Comparison of ENCODE assay signal across 20 cellular contexts in genomic region chr2:238119756-238120462, GRCh38. TPM values are rescaled to one million over a fixed set of nuclear protein-coding genes. Genes with fewer than 3 reads are reported as not detected.
DNase-seq lines count a peak whose midpoint lies in the region; ATAC-seq and TF ChIP-seq lines count a peak whose summit lies in the region.
"Had no signal": no experiment of that assay in that cellular context is flagged by ENCODE, and none has a peak within 500 bp of the region (broad histone marks: within the 10 kb centered on the region; RNA-seq: fewer than 3 reads in every experiment).

No MANE protein-coding gene starts in this region.

- H3K27me3 Mint-ChIP-seq in chondrocyte (ENCODE audit: low read depth) = peaks cover 9% of the 10 kb centered on the region
- H3K27me3 Mint-ChIP-seq in osteocyte (ENCODE audit: unreplicated experiment) = peaks cover 6% of the 10 kb centered on the region
- H3K27me3 Mint-ChIP-seq: stimulated activated naive CD8-positive, alpha-beta T cell treated with anti-CD3 and anti-CD28 coated beads, Interleukin-15, Interleukin-2, amounts not matched to agents 100 ng/mL and 50 ng/mL, for 24 hours had no signal

- H4K20me1 ChIP-seq in osteoblast (ENCODE audit: insufficient read depth, low read length) = no peaks in the 10 kb centered on the region

- H3K4me3 ChIP-seq in GM12865 (ENCODE audit: low read depth, low read length) (no peak overlapping the region), osteoblast (ENCODE audit: insufficient read depth, low read length) (no peak overlapping the region)
- H3K4me3 ChIP-seq: SJSA1, tibial nerve had no signal

- no peak overlapping the region for H3K4me2 ChIP-seq in osteoblast (ENCODE audit: insufficient read depth, low read length)

- H3K79me2 ChIP-seq in osteoblast (ENCODE audit: insufficient read depth, low read length) = no peaks in the 10 kb centered on the region

- no peak overlapping the region for H3K27ac Mint-ChIP-seq in chondrocyte (ENCODE audit: unreplicated experiment)
- H3K27ac Mint-ChIP-seq in osteocyte (ENCODE audit: unreplicated experiment) = no peak overlapping the region
- H3K27ac Mint-ChIP-seq: stimulated activated naive CD8-positive, alpha-beta T cell treated with anti-CD3 and anti-CD28 coated beads, Interleukin-15, Interleukin-2, amounts not matched to agents 100 ng/mL and 50 ng/mL, for 24 hours; T-helper 1 cell treated with Interleukin-12 subunit alpha and Interleukin-12 subunit beta and Interleukin-4 antibody, amounts not matched to agents 30 μg/mL and 1 μg/mL, for 36 hours had no signal

- TF ChIP-seq CTCF in GM12865 (IDR thresholded peaks at IDR 0.05; ENCODE audit: insufficient read depth, low read depth, low read length, missing control alignments) (no peak), chondrocyte (IDR thresholded peaks at IDR 0.05) (no peak), osteoblast (IDR thresholded peaks at IDR 0.05; ENCODE audit: extremely low read depth, low read depth, low read length) (no peak), osteocyte (IDR thresholded peaks at IDR 0.05) (no peak)

- TF ChIP-seq EP300 in Ishikawa (IDR thresholded peaks at IDR 0.05; ENCODE audit: borderline replicate concordance) = no peak

- peaks cover 7% of the 10 kb centered on the region for H3K4me1 ChIP-seq in osteoblast (ENCODE audit: insufficient read depth, low read length)
- H3K4me1 ChIP-seq: tibial nerve had no signal

- H3K36me3 Mint-ChIP-seq in chondrocyte (ENCODE audit: low read depth) (no peaks in the 10 kb centered on the region), osteocyte (ENCODE audit: unreplicated experiment) (no peaks in the 10 kb centered on the region)

- H3K9me3 Mint-ChIP-seq in chondrocyte (ENCODE audit: low read depth) = no peaks in the 10 kb centered on the region
- H3K9me3 Mint-ChIP-seq in osteocyte (ENCODE audit: unreplicated experiment) = no peaks in the 10 kb centered on the region
- H3K9me3 Mint-ChIP-seq: stimulated activated naive CD8-positive, alpha-beta T cell treated with anti-CD3 and anti-CD28 coated beads, Interleukin-15, Interleukin-2, amounts not matched to agents 100 ng/mL and 50 ng/mL, for 24 hours; T-helper 1 cell treated with Interleukin-12 subunit alpha and Interleukin-12 subunit beta and Interleukin-4 antibody, amounts not matched to agents 30 μg/mL and 1 μg/mL, for 36 hours had no signal

- H3K4me1 Mint-ChIP-seq in chondrocyte (ENCODE audit: low read depth) (peaks cover 3% of the 10 kb centered on the region), osteocyte (ENCODE audit: unreplicated experiment) (no peaks in the 10 kb centered on the region)

- ATAC-seq in HG03442 (IDR thresholded peaks at IDR 0.05; ENCODE audit: unreplicated experiment) = no peak
- ATAC-seq: left colon had no signal

- no peak for TF ChIP-seq RAD21 in Ishikawa (IDR thresholded peaks at IDR 0.05; ENCODE audit: low read depth)

- H3K4me3 Mint-ChIP-seq in chondrocyte (ENCODE audit: unreplicated experiment) = no peak overlapping the region
- no peak overlapping the region for H3K4me3 Mint-ChIP-seq in osteocyte (ENCODE audit: unreplicated experiment)
- H3K4me3 Mint-ChIP-seq: stimulated activated naive CD8-positive, alpha-beta T cell treated with anti-CD3 and anti-CD28 coated beads, Interleukin-15, Interleukin-2, amounts not matched to agents 100 ng/mL and 50 ng/mL, for 24 hours; T-helper 1 cell treated with Interleukin-12 subunit alpha and Interleukin-12 subunit beta and Interleukin-4 antibody, amounts not matched to agents 30 μg/mL and 1 μg/mL, for 36 hours had no signal

- H3K9me3 ChIP-seq in osteoblast (ENCODE audit: low read depth, low read length) = no peaks in the 10 kb centered on the region
- H3K9me3 ChIP-seq: SJSA1, tibial nerve had no signal

- H3K36me3 ChIP-seq in osteoblast (ENCODE audit: insufficient read depth, low read length) = no peaks in the 10 kb centered on the region
- H3K36me3 ChIP-seq: SJSA1, tibial nerve had no signal

- H3K27ac ChIP-seq in osteoblast (ENCODE audit: low read depth, low read length) = no peak overlapping the region
- H3K27ac ChIP-seq: SJSA1, tibial nerve had no signal

- H2AFZ ChIP-seq in osteoblast (ENCODE audit: low read length) = no peak overlapping the region

- H3K27me3 ChIP-seq in osteoblast (ENCODE audit: insufficient read depth, low read length) = peaks cover 16% of the 10 kb centered on the region
- H3K27me3 ChIP-seq: SJSA1 had no signal

- DNase-seq in GM12865 (ENCODE audit: low read depth) (peak; percentile 33), chondrocyte (ENCODE audit: low spot score) (peak; percentile 89), osteoblast (ENCODE audit: insufficient read length, low spot score, missing footprints) (peak; percentile 72), osteocyte (ENCODE audit: extremely low spot score, unreplicated experiment) (no peak)
- no peak for DNase-seq in stimulated activated CD4-positive, alpha-beta T cell treated with anti-CD3 and anti-CD28 coated beads, Interleukin-1b, Interleukin-23, amount 100 ng/mL, for 48 hours
- DNase-seq: activated CD4-positive, alpha-beta T cell treated with anti-CD3 and anti-CD28 coated beads, Interleukin-2, amount 50 U/mL, for 48 hours; activated naive CD4-positive, alpha-beta T cell treated with anti-CD3 and anti-CD28 coated beads, Interleukin-2, amount 50 U/mL, for 16 hours; activated T-cell treated with anti-CD3 and anti-CD28 coated beads, Interleukin-2, amount 50 U/mL, for 1 hour; COR-L47; effector memory CD4-positive, alpha-beta T cell; left colon; NCI-H146; nucleus accumbens had no signal

TF ChIP-seq in Ishikawa, 13 proteins besides CTCF, POLR2A, EP300 and RAD21:
- TF ChIP-seq EGR1 (IDR thresholded peaks at IDR 0.05) (no peak), TEAD4 (IDR thresholded peaks at IDR 0.05) (no peak), NFIC (IDR thresholded peaks at IDR 0.05) (peak; percentile 41; the same call in 1 of the 2 replicates), FOXM1 (IDR thresholded peaks at IDR 0.05; ENCODE audit: borderline replicate concordance, low read depth) (no peak), TCF12 (IDR thresholded peaks at IDR 0.05; ENCODE audit: low read depth) (no peak)
- TF ChIP-seq, protein P1, sequence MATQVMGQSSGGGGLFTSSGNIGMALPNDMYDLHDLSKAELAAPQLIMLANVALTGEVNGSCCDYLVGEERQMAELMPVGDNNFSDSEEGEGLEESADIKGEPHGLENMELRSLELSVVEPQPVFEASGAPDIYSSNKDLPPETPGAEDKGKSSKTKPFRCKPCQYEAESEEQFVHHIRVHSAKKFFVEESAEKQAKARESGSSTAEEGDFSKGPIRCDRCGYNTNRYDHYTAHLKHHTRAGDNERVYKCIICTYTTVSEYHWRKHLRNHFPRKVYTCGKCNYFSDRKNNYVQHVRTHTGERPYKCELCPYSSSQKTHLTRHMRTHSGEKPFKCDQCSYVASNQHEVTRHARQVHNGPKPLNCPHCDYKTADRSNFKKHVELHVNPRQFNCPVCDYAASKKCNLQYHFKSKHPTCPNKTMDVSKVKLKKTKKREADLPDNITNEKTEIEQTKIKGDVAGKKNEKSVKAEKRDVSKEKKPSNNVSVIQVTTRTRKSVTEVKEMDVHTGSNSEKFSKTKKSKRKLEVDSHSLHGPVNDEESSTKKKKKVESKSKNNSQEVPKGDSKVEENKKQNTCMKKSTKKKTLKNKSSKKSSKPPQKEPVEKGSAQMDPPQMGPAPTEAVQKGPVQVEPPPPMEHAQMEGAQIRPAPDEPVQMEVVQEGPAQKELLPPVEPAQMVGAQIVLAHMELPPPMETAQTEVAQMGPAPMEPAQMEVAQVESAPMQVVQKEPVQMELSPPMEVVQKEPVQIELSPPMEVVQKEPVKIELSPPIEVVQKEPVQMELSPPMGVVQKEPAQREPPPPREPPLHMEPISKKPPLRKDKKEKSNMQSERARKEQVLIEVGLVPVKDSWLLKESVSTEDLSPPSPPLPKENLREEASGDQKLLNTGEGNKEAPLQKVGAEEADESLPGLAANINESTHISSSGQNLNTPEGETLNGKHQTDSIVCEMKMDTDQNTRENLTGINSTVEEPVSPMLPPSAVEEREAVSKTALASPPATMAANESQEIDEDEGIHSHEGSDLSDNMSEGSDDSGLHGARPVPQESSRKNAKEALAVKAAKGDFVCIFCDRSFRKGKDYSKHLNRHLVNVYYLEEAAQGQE (IDR thresholded peaks at IDR 0.05; ENCODE audit: low read depth) = no peak
TF ChIP-seq in Ishikawa: peak in this region for 1.

RNA-seq across cellular contexts. Expression of gene KLHL30, which starts 18.6 kb away (rescaled TPM):
- 12.2 to 25.6 TPM (median 24.4 TPM) in 3 replicates for total RNA-seq in chondrocyte
- under 0.01 TPM in 2 replicates for total RNA-seq in osteoblast
- 1.0 and 1.2 TPM in 2 replicates for total RNA-seq in osteocyte

RNA-seq across cellular contexts. Expression of gene ESPNL, which starts 19.8 kb away (rescaled TPM):
- 0.07 to 0.17 TPM (median 0.15 TPM) in 3 replicates for total RNA-seq in chondrocyte
- total RNA-seq in osteoblast = 1.8 and 9.8 TPM in 2 replicates
- total RNA-seq in osteocyte = not detected in 2 replicates
- total RNA-seq: astrocyte had no signal

RNA-seq across cellular contexts. Expression of gene ERFE, which starts 38.9 kb away (rescaled TPM):
- total RNA-seq in chondrocyte (1.8 to 10.3 TPM (median 9.4 TPM) in 3 replicates), osteoblast (0.88 and 1.8 TPM in 2 replicates), osteocyte (1.0 and 1.2 TPM in 2 replicates)
- total RNA-seq: tibial nerve had no signal

RNA-seq across cellular contexts. Expression of gene SCLY, which starts 59.1 kb away (rescaled TPM):
- total RNA-seq in chondrocyte = 11.5 to 23.4 TPM (median 12.7 TPM) in 3 replicates
- total RNA-seq in osteoblast = 11.6 and 12.4 TPM in 2 replicates
- total RNA-seq in osteocyte = 22.1 and 22.5 TPM in 2 replicates

Comparison
In these comparisons a context has a peak if more than half of its experiments do, and no peak if none do; other contexts are left out.
1. DNase-seq: peak in GM12865 (single experiment), chondrocyte (single experiment) and osteoblast (single experiment); none in stimulated activated CD4-positive, alpha-beta T cell treated with anti-CD3 and anti-CD28 coated beads, Interleukin-1b, Interleukin-23, amount 100 ng/mL, for 48 hours (single experiment) and osteocyte (single experiment).